In the genomic region with DNA sequence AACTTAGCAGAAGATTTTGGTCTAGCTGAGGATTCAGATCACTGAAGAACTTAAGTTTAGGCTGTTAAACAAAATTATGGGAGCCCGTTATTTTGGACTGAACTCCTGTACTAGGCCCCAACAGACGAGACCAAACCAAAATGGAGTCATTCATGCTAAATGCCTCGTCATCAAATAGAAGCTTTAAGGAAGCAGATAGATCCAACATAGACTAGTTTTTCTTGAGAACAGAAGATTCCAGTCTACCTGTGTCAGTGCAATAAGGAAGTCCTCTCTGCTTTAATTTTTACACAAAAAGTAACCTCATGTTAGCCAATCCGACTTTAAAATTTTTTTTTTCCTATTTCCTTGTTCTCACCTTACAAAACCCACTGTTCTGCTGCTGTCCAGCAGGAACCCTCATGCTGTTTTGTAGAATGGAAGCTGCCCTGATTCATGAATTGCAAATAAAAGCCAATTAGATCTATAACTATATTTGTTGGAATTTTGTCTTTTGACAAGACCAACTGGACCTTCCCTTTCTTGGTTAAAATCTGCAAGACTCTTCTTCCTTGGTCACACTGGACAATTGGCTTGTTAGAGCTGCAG, we compare ENCODE assay signal across 2 cellular contexts.
TF ChIP-seq lines count a peak whose summit lies in the region.

No MANE protein-coding gene starts in this region.

TF ChIP-seq in GM23338, 12 proteins besides CTCF, POLR2A, EP300 and RAD21 (continued from another document):
- TF ChIP-seq, protein P1, sequence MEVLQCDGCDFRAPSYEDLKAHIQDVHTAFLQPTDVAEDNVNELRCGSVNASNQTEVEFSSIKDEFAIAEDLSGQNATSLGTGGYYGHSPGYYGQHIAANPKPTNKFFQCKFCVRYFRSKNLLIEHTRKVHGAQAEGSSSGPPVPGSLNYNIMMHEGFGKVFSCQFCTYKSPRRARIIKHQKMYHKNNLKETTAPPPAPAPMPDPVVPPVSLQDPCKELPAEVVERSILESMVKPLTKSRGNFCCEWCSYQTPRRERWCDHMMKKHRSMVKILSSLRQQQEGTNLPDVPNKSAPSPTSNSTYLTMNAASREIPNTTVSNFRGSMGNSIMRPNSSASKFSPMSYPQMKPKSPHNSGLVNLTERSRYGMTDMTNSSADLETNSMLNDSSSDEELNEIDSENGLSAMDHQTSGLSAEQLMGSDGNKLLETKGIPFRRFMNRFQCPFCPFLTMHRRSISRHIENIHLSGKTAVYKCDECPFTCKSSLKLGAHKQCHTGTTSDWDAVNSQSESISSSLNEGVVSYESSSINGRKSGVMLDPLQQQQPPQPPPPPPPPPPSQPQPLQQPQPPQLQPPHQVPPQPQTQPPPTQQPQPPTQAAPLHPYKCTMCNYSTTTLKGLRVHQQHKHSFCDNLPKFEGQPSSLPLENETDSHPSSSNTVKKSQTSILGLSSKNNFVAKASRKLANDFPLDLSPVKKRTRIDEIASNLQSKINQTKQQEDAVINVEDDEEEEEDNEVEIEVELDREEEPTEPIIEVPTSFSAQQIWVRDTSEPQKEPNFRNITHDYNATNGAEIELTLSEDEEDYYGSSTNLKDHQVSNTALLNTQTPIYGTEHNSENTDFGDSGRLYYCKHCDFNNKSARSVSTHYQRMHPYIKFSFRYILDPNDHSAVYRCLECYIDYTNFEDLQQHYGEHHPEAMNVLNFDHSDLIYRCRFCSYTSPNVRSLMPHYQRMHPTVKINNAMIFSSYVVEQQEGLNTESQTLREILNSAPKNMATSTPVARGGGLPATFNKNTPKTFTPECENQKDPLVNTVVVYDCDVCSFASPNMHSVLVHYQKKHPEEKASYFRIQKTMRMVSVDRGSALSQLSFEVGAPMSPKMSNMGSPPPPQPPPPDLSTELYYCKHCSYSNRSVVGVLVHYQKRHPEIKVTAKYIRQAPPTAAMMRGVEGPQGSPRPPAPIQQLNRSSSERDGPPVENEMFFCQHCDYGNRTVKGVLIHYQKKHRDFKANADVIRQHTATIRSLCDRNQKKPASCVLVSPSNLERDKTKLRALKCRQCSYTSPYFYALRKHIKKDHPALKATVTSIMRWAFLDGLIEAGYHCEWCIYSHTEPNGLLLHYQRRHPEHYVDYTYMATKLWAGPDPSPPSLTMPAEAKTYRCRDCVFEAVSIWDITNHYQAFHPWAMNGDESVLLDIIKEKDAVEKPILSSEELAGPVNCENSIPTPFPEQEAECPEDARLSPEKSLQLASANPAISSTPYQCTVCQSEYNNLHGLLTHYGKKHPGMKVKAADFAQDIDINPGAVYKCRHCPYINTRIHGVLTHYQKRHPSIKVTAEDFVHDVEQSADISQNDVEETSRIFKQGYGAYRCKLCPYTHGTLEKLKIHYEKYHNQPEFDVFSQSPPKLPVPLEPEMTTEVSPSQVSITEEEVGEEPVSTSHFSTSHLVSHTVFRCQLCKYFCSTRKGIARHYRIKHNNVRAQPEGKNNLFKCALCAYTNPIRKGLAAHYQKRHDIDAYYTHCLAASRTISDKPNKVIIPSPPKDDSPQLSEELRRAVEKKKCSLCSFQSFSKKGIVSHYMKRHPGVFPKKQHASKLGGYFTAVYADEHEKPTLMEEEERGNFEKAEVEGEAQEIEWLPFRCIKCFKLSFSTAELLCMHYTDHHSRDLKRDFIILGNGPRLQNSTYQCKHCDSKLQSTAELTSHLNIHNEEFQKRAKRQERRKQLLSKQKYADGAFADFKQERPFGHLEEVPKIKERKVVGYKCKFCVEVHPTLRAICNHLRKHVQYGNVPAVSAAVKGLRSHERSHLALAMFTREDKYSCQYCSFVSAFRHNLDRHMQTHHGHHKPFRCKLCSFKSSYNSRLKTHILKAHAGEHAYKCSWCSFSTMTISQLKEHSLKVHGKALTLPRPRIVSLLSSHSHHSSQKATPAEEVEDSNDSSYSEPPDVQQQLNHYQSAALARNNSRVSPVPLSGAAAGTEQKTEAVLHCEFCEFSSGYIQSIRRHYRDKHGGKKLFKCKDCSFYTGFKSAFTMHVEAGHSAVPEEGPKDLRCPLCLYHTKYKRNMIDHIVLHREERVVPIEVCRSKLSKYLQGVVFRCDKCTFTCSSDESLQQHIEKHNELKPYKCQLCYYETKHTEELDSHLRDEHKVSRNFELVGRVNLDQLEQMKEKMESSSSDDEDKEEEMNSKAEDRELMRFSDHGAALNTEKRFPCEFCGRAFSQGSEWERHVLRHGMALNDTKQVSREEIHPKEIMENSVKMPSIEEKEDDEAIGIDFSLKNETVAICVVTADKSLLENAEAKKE (CRISPR knock-in tag; IDR thresholded peaks at IDR 0.05), result no peak
- no peak for TF ChIP-seq ZNF331 (CRISPR knock-in tag; IDR thresholded peaks at IDR 0.05; ENCODE audit: low read depth)
- TF ChIP-seq STAT1 (IDR thresholded peaks at IDR 0.05; ENCODE audit: unreplicated experiment), result no peak
- TF ChIP-seq EZH2 (IDR thresholded peaks at IDR 0.05; ENCODE audit: low read depth, unreplicated experiment), result no peak
- no peak for TF ChIP-seq CREB1 (CRISPR knock-in tag; IDR thresholded peaks at IDR 0.05; ENCODE audit: low read depth)
- TF ChIP-seq, protein P2, sequence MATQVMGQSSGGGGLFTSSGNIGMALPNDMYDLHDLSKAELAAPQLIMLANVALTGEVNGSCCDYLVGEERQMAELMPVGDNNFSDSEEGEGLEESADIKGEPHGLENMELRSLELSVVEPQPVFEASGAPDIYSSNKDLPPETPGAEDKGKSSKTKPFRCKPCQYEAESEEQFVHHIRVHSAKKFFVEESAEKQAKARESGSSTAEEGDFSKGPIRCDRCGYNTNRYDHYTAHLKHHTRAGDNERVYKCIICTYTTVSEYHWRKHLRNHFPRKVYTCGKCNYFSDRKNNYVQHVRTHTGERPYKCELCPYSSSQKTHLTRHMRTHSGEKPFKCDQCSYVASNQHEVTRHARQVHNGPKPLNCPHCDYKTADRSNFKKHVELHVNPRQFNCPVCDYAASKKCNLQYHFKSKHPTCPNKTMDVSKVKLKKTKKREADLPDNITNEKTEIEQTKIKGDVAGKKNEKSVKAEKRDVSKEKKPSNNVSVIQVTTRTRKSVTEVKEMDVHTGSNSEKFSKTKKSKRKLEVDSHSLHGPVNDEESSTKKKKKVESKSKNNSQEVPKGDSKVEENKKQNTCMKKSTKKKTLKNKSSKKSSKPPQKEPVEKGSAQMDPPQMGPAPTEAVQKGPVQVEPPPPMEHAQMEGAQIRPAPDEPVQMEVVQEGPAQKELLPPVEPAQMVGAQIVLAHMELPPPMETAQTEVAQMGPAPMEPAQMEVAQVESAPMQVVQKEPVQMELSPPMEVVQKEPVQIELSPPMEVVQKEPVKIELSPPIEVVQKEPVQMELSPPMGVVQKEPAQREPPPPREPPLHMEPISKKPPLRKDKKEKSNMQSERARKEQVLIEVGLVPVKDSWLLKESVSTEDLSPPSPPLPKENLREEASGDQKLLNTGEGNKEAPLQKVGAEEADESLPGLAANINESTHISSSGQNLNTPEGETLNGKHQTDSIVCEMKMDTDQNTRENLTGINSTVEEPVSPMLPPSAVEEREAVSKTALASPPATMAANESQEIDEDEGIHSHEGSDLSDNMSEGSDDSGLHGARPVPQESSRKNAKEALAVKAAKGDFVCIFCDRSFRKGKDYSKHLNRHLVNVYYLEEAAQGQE (IDR thresholded peaks at IDR 0.05; ENCODE audit: unreplicated experiment), result no peak
- TF ChIP-seq NANOG (IDR thresholded peaks at IDR 0.05; ENCODE audit: borderline replicate concordance), result no peak
- TF ChIP-seq JUNB (IDR thresholded peaks at IDR 0.05; ENCODE audit: unreplicated experiment), result no peak
- no peak for TF ChIP-seq ZNF114 (CRISPR knock-in tag; IDR thresholded peaks at IDR 0.05)
- TF ChIP-seq EZH2phosphoT487 (IDR thresholded peaks at IDR 0.05; ENCODE audit: unreplicated experiment), result no peak

TF ChIP-seq in Ishikawa, 13 proteins besides CTCF, POLR2A, EP300 and RAD21:
- TF ChIP-seq, protein P2 (IDR thresholded peaks at IDR 0.05; ENCODE audit: low read depth), result peak; percentile 56; the same call in 1 of the 2 replicates
- no peak for TF ChIP-seq TEAD4 (IDR thresholded peaks at IDR 0.05)
- no peak for TF ChIP-seq FOXM1 (IDR thresholded peaks at IDR 0.05; ENCODE audit: borderline replicate concordance, low read depth)
- TF ChIP-seq CEBPB (IDR thresholded peaks at IDR 0.05), result no peak
- no peak for TF ChIP-seq NFIC (IDR thresholded peaks at IDR 0.05)
- TF ChIP-seq, protein P3, sequence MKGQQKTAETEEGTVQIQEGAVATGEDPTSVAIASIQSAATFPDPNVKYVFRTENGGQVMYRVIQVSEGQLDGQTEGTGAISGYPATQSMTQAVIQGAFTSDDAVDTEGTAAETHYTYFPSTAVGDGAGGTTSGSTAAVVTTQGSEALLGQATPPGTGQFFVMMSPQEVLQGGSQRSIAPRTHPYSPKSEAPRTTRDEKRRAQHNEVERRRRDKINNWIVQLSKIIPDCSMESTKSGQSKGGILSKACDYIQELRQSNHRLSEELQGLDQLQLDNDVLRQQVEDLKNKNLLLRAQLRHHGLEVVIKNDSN (IDR thresholded peaks at IDR 0.05), result no peak
- no peak for TF ChIP-seq YY1 (IDR thresholded peaks at IDR 0.05; ENCODE audit: low read depth)
- no peak for TF ChIP-seq CREB1 (IDR thresholded peaks at IDR 0.05; ENCODE audit: low read depth)
- TF ChIP-seq, protein P4, sequence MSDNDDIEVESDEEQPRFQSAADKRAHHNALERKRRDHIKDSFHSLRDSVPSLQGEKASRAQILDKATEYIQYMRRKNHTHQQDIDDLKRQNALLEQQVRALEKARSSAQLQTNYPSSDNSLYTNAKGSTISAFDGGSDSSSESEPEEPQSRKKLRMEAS (IDR thresholded peaks at IDR 0.05), result no peak
